ENCODE assay signal across 29 cellular contexts in the genomic region with DNA sequence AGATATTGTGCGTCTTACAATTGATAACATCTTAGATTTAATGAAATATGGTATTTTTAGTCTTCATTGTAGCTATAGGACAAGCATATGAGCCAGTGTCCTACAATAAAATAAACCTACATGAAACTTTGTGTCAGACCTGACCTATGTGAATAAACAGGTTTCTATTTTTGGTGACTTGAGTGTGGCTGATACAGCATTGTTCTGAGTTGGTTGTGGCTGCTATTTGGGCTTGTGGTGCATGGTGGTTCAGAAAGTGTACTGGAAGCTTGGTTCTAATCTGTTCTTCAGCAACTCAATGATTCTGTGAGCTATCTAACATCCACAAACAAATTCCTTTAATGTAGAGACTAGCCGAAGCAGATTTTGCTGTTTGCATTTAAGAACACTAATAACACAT.
"Had no signal": no experiment of that assay in that cellular context is flagged by ENCODE, and none has a peak within 500 bp of the region (broad histone marks: within the 10 kb centered on the region; RNA-seq: fewer than 3 reads in every experiment).

No MANE protein-coding gene starts in this region.

- H3K4me1 ChIP-seq: neural progenitor cell, parathyroid adenoma, psoas muscle, right lobe of liver, sigmoid colon, spleen, suprapubic skin, testis, tibial artery, transverse colon, upper lobe of right lung, uterus had no signal

- H3K4me3 ChIP-seq: neural progenitor cell, ovary, psoas muscle, right lobe of liver, sigmoid colon, skin epidermis, smooth muscle cell, spleen, suprapubic skin, testis, tibial artery, transverse colon, upper lobe of right lung, uterus had no signal

- H3K9ac ChIP-seq: neural progenitor cell, parathyroid adenoma had no signal

- H2AFZ ChIP-seq: neural progenitor cell, parathyroid adenoma had no signal

- H3K79me2 ChIP-seq: parathyroid adenoma had no signal

- H3K9me3 ChIP-seq: ovary, psoas muscle, right lobe of liver, sigmoid colon, spleen, suprapubic skin, testis, tibial artery, transverse colon, upper lobe of right lung, uterus had no signal

- H3K36me3 ChIP-seq: neural progenitor cell, ovary, right lobe of liver, sigmoid colon, spleen, suprapubic skin, tibial artery, transverse colon, upper lobe of right lung had no signal

- H3K27ac ChIP-seq: neural progenitor cell, ovary, parathyroid adenoma, psoas muscle, right lobe of liver, sigmoid colon, skin epidermis, spleen, suprapubic skin, testis, tibial artery, transverse colon, upper lobe of right lung, uterus had no signal

- ATAC-seq: natural killer cell; psoas muscle; right cardiac atrium; right lobe of liver; stimulated activated memory B cell treated with anti-CD40 and anti-IgM and Interleukin-4, amounts not matched to agents 10 μg/mL and 1 μg/mL and 100 μg/mL, for 72 hours; stimulated activated naive CD8-positive, alpha-beta T cell treated with anti-CD3 and anti-CD28 coated beads, Interleukin-15, amount 100 ng/mL, for 72 hours; stimulated activated naive CD8-positive, alpha-beta T cell treated with anti-CD3 and anti-CD28 coated beads, Interleukin-15, Interleukin-2, amounts not matched to agents 100 U/mL and 50 U/mL, for 24 hours; upper lobe of right lung had no signal

- DNase-seq: natural killer cell; occipital lobe; ovary; posterior cingulate gyrus; psoas muscle; right cardiac atrium; right lobe of liver; sigmoid colon; spleen; stimulated activated CD4-positive, alpha-beta T cell treated with anti-CD3 and anti-CD28 coated beads, Interleukin-12 subunit alpha, Interleukin-12 subunit beta, amount 100 ng/mL, for 4 hours; stimulated activated CD4-positive, alpha-beta T cell treated with anti-CD3 and anti-CD28 coated beads, Interleukin-1b, Interleukin-23, amount 100 ng/mL, for 48 hours; stimulated activated CD4-positive, alpha-beta T cell treated with anti-CD3 and anti-CD28 coated beads, Interleukin-4, amount 100 ng/mL, for 1 hour; stimulated activated CD4-positive, alpha-beta T cell treated with anti-CD3 and anti-CD28 coated beads, Interleukin-4, amount 100 ng/mL, for 4 hours; stimulated activated CD8-positive, alpha-beta memory T cell treated with anti-CD3 and anti-CD28 coated beads, Interleukin-4, amount 100 ng/mL, for 48 hours; stimulated activated naive CD4-positive, alpha-beta T cell; stimulated activated naive CD8-positive, alpha-beta T cell treated with anti-CD3 and anti-CD28 coated beads, Interleukin-15, amount 100 ng/mL, for 72 hours; stimulated activated naive CD8-positive, alpha-beta T cell treated with anti-CD3 and anti-CD28 coated beads, Interleukin-15, Interleukin-2, amounts not matched to agents 100 U/mL and 50 U/mL, for 24 hours; substantia nigra; testis; tibial artery; transverse colon; upper lobe of right lung; uterus had no signal

- H3K27me3 ChIP-seq: neural progenitor cell, ovary, right lobe of liver, sigmoid colon, spleen, suprapubic skin, testis, tibial artery, transverse colon, upper lobe of right lung, uterus had no signal

- H3K4me2 ChIP-seq: neural progenitor cell, smooth muscle cell had no signal
